11 cellular contexts compared by ENCODE assay signal in genomic region chr4:80185787-80186548, GRCh38. TPM values are rescaled to one million over a fixed set of nuclear protein-coding genes. Genes with fewer than 3 reads are reported as not detected.
DNase-seq lines count a peak whose midpoint lies in the region; ATAC-seq and TF ChIP-seq lines count a peak whose summit lies in the region.
"Had no signal": no experiment of that assay in that cellular context is flagged by ENCODE, and none has a peak within 500 bp of the region (broad histone marks: within the 10 kb centered on the region; RNA-seq: fewer than 3 reads in every experiment).

No MANE protein-coding gene starts in this region.

- no peak for DNase-seq in activated naive CD4-positive, alpha-beta T cell treated with anti-CD3 and anti-CD28 coated beads for 36 hours
- DNase-seq in activated naive CD4-positive, alpha-beta T cell treated with anti-CD3 and anti-CD28 coated beads, Interleukin-2, amount 50 U/mL, for 72 hours (ENCODE audit: low spot score in 2 of 2), result no peak
- DNase-seq in astrocyte of the spinal cord (ENCODE audit: low read depth, low spot score) (no peak), mesenchymal stem cell (peak; percentile 29), right lobe of liver (no peak)
- DNase-seq: left colon, NCI-H1694 had no signal

- no peak overlapping the region for H2BK120ac ChIP-seq in mesenchymal stem cell (ENCODE audit: low read depth, low read length)

- peaks cover 39% of the 10 kb centered on the region for H3K4me1 Mint-ChIP-seq in activated naive CD4-positive, alpha-beta T cell treated with anti-CD3 and anti-CD28 coated beads for 36 hours (ENCODE audit: low read depth)

- 11% methylated on average over 22 of the region's 23 CpGs for WGBS in mesenchymal stem cell
- WGBS in right lobe of liver (ENCODE audit: insufficient coverage, low coverage, low lambda C conversion rate, missing lambda C conversion rate), result 9% methylated on average over 23 of the region's 23 CpGs

- H2AFZ ChIP-seq in mesenchymal stem cell (ENCODE audit: low read depth, low read length), result no peak overlapping the region

- peaks cover 3 to 8% of the 10 kb centered on the region in 2 experiments for H3K36me3 ChIP-seq in mesenchymal stem cell (ENCODE audit: control insufficient read depth in 1 of 2, insufficient read depth in 2 of 2, low read depth in 1 of 2, low read length in 2 of 2)
- H3K36me3 ChIP-seq in right lobe of liver, result no peaks in the 10 kb centered on the region

- H3K4me1 ChIP-seq in mesenchymal stem cell (ENCODE audit: control insufficient read depth, insufficient read depth, low read depth, low read length) (peaks cover 25% of the 10 kb centered on the region), right lobe of liver (peaks cover 0 to 24% (median 7%) of the 10 kb centered on the region in 4 donors)

- H2AK5ac ChIP-seq in mesenchymal stem cell (ENCODE audit: low read length, severe bottlenecking), result no peak overlapping the region

- in situ Hi-C loops in astrocyte of the spinal cord (cut with HindIII; ENCODE audit: low sequenced_read_pairs), result no loop called here

- no peak overlapping the region for H3K27ac Mint-ChIP-seq in activated naive CD4-positive, alpha-beta T cell treated with anti-CD3 and anti-CD28 coated beads for 36 hours
- no peak overlapping the region for H3K27ac Mint-ChIP-seq in activated naive CD4-positive, alpha-beta T cell treated with anti-CD3 and anti-CD28 coated beads, Interleukin-2, amount 50 U/mL, for 72 hours

- no peak for TF ChIP-seq POLR2A in right lobe of liver (IDR thresholded peaks at IDR 0.05)

- H4K91ac ChIP-seq in mesenchymal stem cell (ENCODE audit: low read length), result no peak overlapping the region

- no peak overlapping the region for H2BK5ac ChIP-seq in mesenchymal stem cell (ENCODE audit: low read depth, low read length, poor library complexity, severe bottlenecking)

- ATAC-seq in activated naive CD4-positive, alpha-beta T cell treated with anti-CD3 and anti-CD28 coated beads, Interleukin-2, amount 50 U/mL, for 72 hours, result no peak
- no peak for ATAC-seq in GM19452 (IDR thresholded peaks at IDR 0.05; ENCODE audit: unreplicated experiment)
- ATAC-seq in GM18502 (IDR thresholded peaks at IDR 0.05; ENCODE audit: poor library complexity, unreplicated experiment), result no peak
- no peak for ATAC-seq in right lobe of liver
- ATAC-seq: left colon had no signal

- H3K4me2 ChIP-seq in mesenchymal stem cell (ENCODE audit: low read length, poor library complexity, severe bottlenecking), result peak overlapping the region; percentile 85

- peaks cover 16% of the 10 kb centered on the region for H3K79me1 ChIP-seq in mesenchymal stem cell (replicated peaks; ENCODE audit: low read length, poor library complexity, severe bottlenecking)

- H3K36me3 Mint-ChIP-seq in activated naive CD4-positive, alpha-beta T cell treated with anti-CD3 and anti-CD28 coated beads for 36 hours (ENCODE audit: low read depth), result no peaks in the 10 kb centered on the region
- H3K36me3 Mint-ChIP-seq in activated naive CD4-positive, alpha-beta T cell treated with anti-CD3 and anti-CD28 coated beads, Interleukin-2, amount 50 U/mL, for 72 hours, result peaks cover 0 to 8% of the 10 kb centered on the region in 2 donors

- no peak overlapping the region for H3K23ac ChIP-seq in mesenchymal stem cell (ENCODE audit: low read length in 2 of 2)

- H3K4ac ChIP-seq in mesenchymal stem cell (ENCODE audit: low read depth in 1 of 2, low read length in 2 of 2), result no peak overlapping the region

- no peak overlapping the region for H2BK12ac ChIP-seq in mesenchymal stem cell (ENCODE audit: low read length in 2 of 2)

- intact Hi-C loops in activated naive CD4-positive, alpha-beta T cell treated with anti-CD3 and anti-CD28 coated beads for 36 hours (cut with micrococcal nuclease), result loop anchor here (2.0 kb wide), 2 partner anchors 179 to 1247 kb away; partner anchors contain the start of gene PAQR3
- intact Hi-C loops in right lobe of liver (cut with DNase I), result no loop called here

- CTCF ChIA-PET in activated naive CD4-positive, alpha-beta T cell treated with anti-CD3 and anti-CD28 coated beads for 36 hours (lab: Charles Lee), result interaction anchor here (0.7 to 9.4 kb wide), 9 partner anchors 10 to 847 kb away, joined by 3 to 79 read pairs (median 5); no protein-coding TSS in a partner anchor

- H3K27ac ChIP-seq in mesenchymal stem cell (ENCODE audit: low read length, poor library complexity, severe bottlenecking), result no peak overlapping the region
- peak overlapping the region; percentile 73 for H3K27ac ChIP-seq in temporal lobe (ENCODE audit: low read depth, low read length)
- H3K27ac ChIP-seq in right lobe of liver, result no peak overlapping the region
- H3K27ac ChIP-seq: C4-2B had no signal

- H3K27me3 ChIP-seq in mesenchymal stem cell (ENCODE audit: control insufficient read depth in 1 of 2, insufficient read depth in 1 of 2, low read length in 2 of 2) (no peaks in the 10 kb centered on the region), right lobe of liver (peaks cover 5 to 32% of the 10 kb centered on the region in 2 donors)

- no peaks in the 10 kb centered on the region for H3K9me3 Mint-ChIP-seq in activated naive CD4-positive, alpha-beta T cell treated with anti-CD3 and anti-CD28 coated beads for 36 hours
- no peaks in the 10 kb centered on the region for H3K9me3 Mint-ChIP-seq in activated naive CD4-positive, alpha-beta T cell treated with anti-CD3 and anti-CD28 coated beads, Interleukin-2, amount 50 U/mL, for 72 hours

- peak overlapping the region; percentile 97 for H3K9ac ChIP-seq in mesenchymal stem cell (ENCODE audit: low read length)

- H4K8ac ChIP-seq in mesenchymal stem cell (ENCODE audit: low read length), result no peak overlapping the region

- peak overlapping the region; percentile 97 for H3K4me3 Mint-ChIP-seq in activated naive CD4-positive, alpha-beta T cell treated with anti-CD3 and anti-CD28 coated beads for 36 hours

- H3K27me3 Mint-ChIP-seq in activated naive CD4-positive, alpha-beta T cell treated with anti-CD3 and anti-CD28 coated beads for 36 hours (ENCODE audit: low read depth), result peaks cover 11% of the 10 kb centered on the region

- no peak overlapping the region for H3K18ac ChIP-seq in mesenchymal stem cell (ENCODE audit: low read depth in 1 of 2, low read length in 2 of 2)

- H3K4me3 ChIP-seq in astrocyte of the spinal cord (ENCODE audit: low read depth, low read length) (peak overlapping the region; percentile 93), mesenchymal stem cell (ENCODE audit: insufficient read depth in 1 of 2, low read depth in 1 of 2, low read length in 2 of 2) (peak overlapping the region; percentile 47 to 95), right lobe of liver (no peak overlapping the region)

- no peaks in the 10 kb centered on the region for H3K9me3 ChIP-seq in mesenchymal stem cell (ENCODE audit: control insufficient read depth, low read length)
- H3K9me3 ChIP-seq in right lobe of liver, result no peaks in the 10 kb centered on the region

- no peak for TF ChIP-seq CTCF in astrocyte of the spinal cord (IDR thresholded peaks at IDR 0.05; ENCODE audit: low read depth, low read length)
- TF ChIP-seq CTCF in right lobe of liver (IDR thresholded peaks at IDR 0.05), result no peak

- H2BK15ac ChIP-seq in mesenchymal stem cell (ENCODE audit: low read depth, poor library complexity, severe bottlenecking), result no peak overlapping the region

- no peak overlapping the region for H3K14ac ChIP-seq in mesenchymal stem cell (ENCODE audit: low read length in 2 of 2)

RNA-seq across cellular contexts. Expression of gene PRDM8, which starts 11.3 kb away (rescaled TPM):
- total RNA-seq in activated naive CD4-positive, alpha-beta T cell treated with anti-CD3 and anti-CD28 coated beads for 36 hours, result under 1 TPM; 0.29 to 0.35 TPM
- total RNA-seq in activated naive CD4-positive, alpha-beta T cell treated with anti-CD3 and anti-CD28 coated beads, Interleukin-2, amount 50 U/mL, for 72 hours, result 1 to 10 TPM in 1 of 2 donors, under 1 TPM in 1; 0.56 to 3.8 TPM
- polyA plus RNA-seq in mesenchymal stem cell (2013, experiment 1 of 2), result 2.1 TPM
- 1.8 TPM for polyA plus RNA-seq in mesenchymal stem cell (2013, experiment 2 of 2)
- total RNA-seq in temporal lobe, result 26.1 TPM
- under 1 TPM in 5 of 6 experiments, not detected in 1; 0.07 to 0.37 (median 0.12) TPM for total RNA-seq in right lobe of liver

Comparison
In these comparisons a context has a peak if more than half of its experiments do, and no peak if none do; other contexts are left out.
1. H3K4me3 ChIP-seq: peak in astrocyte of the spinal cord (single experiment) and mesenchymal stem cell (2 of 2); none in right lobe of liver (0 of 3).